Comparison of ENCODE assay signal across 11 cellular contexts in genomic region chr17:42563950-42564349, GRCh38. TPM values are rescaled to one million over a fixed set of nuclear protein-coding genes. Genes with fewer than 3 reads are reported as not detected.
A peak's percentile ranks its signal among the peaks of the same experiment; 100 is the strongest.
DNase-seq lines count a peak whose midpoint lies in the region; ATAC-seq and TF ChIP-seq lines count a peak whose summit lies in the region.
"Had no signal": no experiment of that assay in that cellular context is flagged by ENCODE, and none has a peak within 500 bp of the region (broad histone marks: within the 10 kb centered on the region; RNA-seq: fewer than 3 reads in every experiment).

No MANE protein-coding gene starts in this region.

- H3K27ac ChIP-seq in GM23338 (ENCODE audit: low read depth) (no peak overlapping the region), uterus (no peak overlapping the region)

- no peaks in the 10 kb centered on the region for H4K20me1 ChIP-seq in GM23338 (replicated peaks; ENCODE audit: insufficient read depth)

- H3K4me3 ChIP-seq in AG10803 (ENCODE audit: low read length) (peak overlapping the region; percentile 3; the same call in 1 of the 2 replicates), GM23338 (no peak overlapping the region), mucosa of stomach (ENCODE audit: low read length) (no peak overlapping the region), uterus (no peak overlapping the region)

- H3K9me3 ChIP-seq in mucosa of stomach (ENCODE audit: control insufficient read depth, low read length) (no peaks in the 10 kb centered on the region), uterus (no peaks in the 10 kb centered on the region)

- TF ChIP-seq CTCF in AG10803 (conservative IDR thresholded peaks at IDR 0.05; ENCODE audit: low read length) (no peak), GM23338 (conservative IDR thresholded peaks at IDR 0.05; ENCODE audit: low read depth in 2 of 2) (no peak), uterus (IDR thresholded peaks at IDR 0.05) (no peak)

- H3K27ac Mint-ChIP-seq in GM23338: no peak overlapping the region
- H3K27ac Mint-ChIP-seq in activated naive CD8-positive, alpha-beta T cell: peak overlapping the region; percentile 81

- no peak overlapping the region for H2AFZ ChIP-seq in GM23338

- no peak overlapping the region for H3K4me2 ChIP-seq in GM23338

- intact Hi-C loops in uterus (cut with DNase I; ENCODE audit: low total_unique reads): no loop called here

- H3K36me3 Mint-ChIP-seq in GM23338 (ENCODE audit: low read depth): peaks cover 38% of the 10 kb centered on the region
- H3K36me3 Mint-ChIP-seq in activated naive CD8-positive, alpha-beta T cell: peaks cover 7% of the 10 kb centered on the region

- peaks cover 4% of the 10 kb centered on the region; the same call in 1 of the 2 replicates for H3K36me3 ChIP-seq in GM23338 (ENCODE audit: insufficient read depth)
- peaks cover 17% of the 10 kb centered on the region for H3K36me3 ChIP-seq in mucosa of stomach (ENCODE audit: control insufficient read depth, insufficient read depth, low read length)
- no peaks in the 10 kb centered on the region for H3K36me3 ChIP-seq in uterus

- peaks cover 28% of the 10 kb centered on the region for H3F3A ChIP-seq in GM23338 (replicated peaks; ENCODE audit: low read depth)

- peaks cover 27% of the 10 kb centered on the region for H3K79me2 ChIP-seq in GM23338 (replicated peaks; ENCODE audit: insufficient read depth)

- no peak for TF ChIP-seq POLR2A in uterus (IDR thresholded peaks at IDR 0.05)

- no peaks in the 10 kb centered on the region for H3K9me3 Mint-ChIP-seq in GM23338
- H3K9me3 Mint-ChIP-seq in activated naive CD8-positive, alpha-beta T cell (ENCODE audit: low read depth): no peaks in the 10 kb centered on the region
- H3K9me3 Mint-ChIP-seq: IgD-negative memory B cell had no signal

- H3K4me1 ChIP-seq in GM23338 (ENCODE audit: insufficient read depth) (peaks cover 19% of the 10 kb centered on the region), mucosa of stomach (ENCODE audit: control insufficient read depth, insufficient read depth, low read length) (peaks cover 54% of the 10 kb centered on the region), uterus (peaks cover 11 to 18% of the 10 kb centered on the region in 2 donors)

- H3K4me3 Mint-ChIP-seq in GM23338: peak overlapping the region; percentile 96
- H3K4me3 Mint-ChIP-seq in activated naive CD8-positive, alpha-beta T cell: peak overlapping the region; percentile 93

- H3K9me2 ChIP-seq in GM23338 (ENCODE audit: insufficient read depth): no peaks in the 10 kb centered on the region

- peaks cover 16% of the 10 kb centered on the region for H3K27me3 Mint-ChIP-seq in GM23338 (ENCODE audit: insufficient read depth, low read depth, poor library complexity)
- H3K27me3 Mint-ChIP-seq in activated naive CD8-positive, alpha-beta T cell: no peaks in the 10 kb centered on the region
- H3K27me3 Mint-ChIP-seq: IgD-negative memory B cell had no signal

- H3K27me3 ChIP-seq in GM23338 (ENCODE audit: insufficient read depth) (no peaks in the 10 kb centered on the region), mucosa of stomach (ENCODE audit: control insufficient read depth, insufficient read depth, low read length) (no peaks in the 10 kb centered on the region), uterus (no peaks in the 10 kb centered on the region)

- peaks cover 24% of the 10 kb centered on the region for H3K4me1 Mint-ChIP-seq in GM23338
- peaks cover 38% of the 10 kb centered on the region for H3K4me1 Mint-ChIP-seq in activated naive CD8-positive, alpha-beta T cell (ENCODE audit: low read depth)

- H3K9ac ChIP-seq in mucosa of stomach (ENCODE audit: low read length): peak overlapping the region; percentile 84

- DNase-seq in AG10803 (ENCODE audit: low read depth): no peak
- no peak for DNase-seq in GM23338 (ENCODE audit: low spot score)
- no peak for DNase-seq in NCI-H774 (lab: John Stamatoyannopoulos, UW)
- DNase-seq in stimulated activated CD4-positive, alpha-beta T cell treated with anti-CD3 and anti-CD28 coated beads, Interleukin-2, amount 100 ng/mL, for 48 hours: no peak
- no peak for DNase-seq in uterus
- DNase-seq: activated CD8-positive, alpha-beta memory T cell treated with anti-CD3 and anti-CD28 coated beads for 24 hours; NK-92 treated with Interleukin-12 subunit alpha and Interleukin-12 subunit beta, amount 100 ng/mL, for 24 hours had no signal

- ATAC-seq in GM23338 (no peak), HG03432 (IDR thresholded peaks at IDR 0.05; ENCODE audit: unreplicated experiment) (no peak)

TF ChIP-seq in GM23338, 12 proteins besides CTCF, POLR2A, EP300 and RAD21 (continues in another document):
- no peak for TF ChIP-seq EZH2phosphoT487 (IDR thresholded peaks at IDR 0.05; ENCODE audit: unreplicated experiment)
- TF ChIP-seq ZNF331 (CRISPR knock-in tag; IDR thresholded peaks at IDR 0.05; ENCODE audit: low read depth): no peak
- TF ChIP-seq POLR2AphosphoS5 (IDR thresholded peaks at IDR 0.05; ENCODE audit: low read depth): no peak
- TF ChIP-seq CREB1 (CRISPR knock-in tag; IDR thresholded peaks at IDR 0.05; ENCODE audit: low read depth): no peak
- no peak for TF ChIP-seq NANOG (IDR thresholded peaks at IDR 0.05; ENCODE audit: borderline replicate concordance)
- no peak for TF ChIP-seq STAT1 (IDR thresholded peaks at IDR 0.05; ENCODE audit: unreplicated experiment)
- TF ChIP-seq REST (IDR thresholded peaks at IDR 0.05; ENCODE audit: unreplicated experiment): no peak

RNA-seq across cellular contexts. Expression of gene COASY, which starts 2.0 kb away (rescaled TPM):
- 60.1 and 62.0 TPM in 2 replicates for total RNA-seq in GM23338 (2014; rRNA removed; shearing (Covaris generic))
- 72.1 and 77.5 TPM in 2 replicates for polyA plus RNA-seq in GM23338 (2016; fragmentation: Nextera tagmentation; extraction: Ambion mirVana)
- 10 to 100 TPM in 3 of 4 donors, 1 to 10 TPM in 1; 2.6 to 42.6 (median 16.1) TPM for total RNA-seq in uterus

RNA-seq across cellular contexts. Expression of gene MLX, which starts 3.0 kb away (rescaled TPM):
- total RNA-seq in GM23338 (2014; rRNA removed; shearing (Covaris generic)): 23.3 and 34.1 TPM in 2 replicates
- polyA plus RNA-seq in GM23338 (2016; fragmentation: Nextera tagmentation; extraction: Ambion mirVana): 28.8 and 33.2 TPM in 2 replicates
- 10 to 100 TPM in 3 of 4 donors, 1 to 10 TPM in 1; 6.9 to 50.0 (median 35.1) TPM for total RNA-seq in uterus

RNA-seq across cellular contexts. Expression of gene HSD17B1, which starts 11.2 kb away (rescaled TPM):
- total RNA-seq in GM23338 (2014; rRNA removed; shearing (Covaris generic)): 0.97 and 1.7 TPM in 2 replicates
- 1.7 and 1.8 TPM in 2 replicates for polyA plus RNA-seq in GM23338 (2016; fragmentation: Nextera tagmentation; extraction: Ambion mirVana)
- total RNA-seq in uterus: 1 to 10 TPM in 1 of 4 donors, under 1 TPM in 1, not detected in 2; 0.35 to 3.1 TPM

RNA-seq across cellular contexts. Expression of gene PSMC3IP, which starts 13.6 kb away (rescaled TPM):
- 14.7 and 18.5 TPM in 2 replicates for total RNA-seq in GM23338 (2014; rRNA removed; shearing (Covaris generic))
- polyA plus RNA-seq in GM23338 (2016; fragmentation: Nextera tagmentation; extraction: Ambion mirVana): 29.5 and 32.7 TPM in 2 replicates
- total RNA-seq in uterus: 10 to 100 TPM in 1 of 4 donors, 1 to 10 TPM in 3; 2.8 to 16.5 (median 5.0) TPM

RNA-seq across cellular contexts. Expression of gene NAGLU, which starts 27.9 kb away (rescaled TPM):
- 21.9 and 31.2 TPM in 2 replicates for total RNA-seq in GM23338 (2014; rRNA removed; shearing (Covaris generic))
- 12.0 and 13.0 TPM in 2 replicates for polyA plus RNA-seq in GM23338 (2016; fragmentation: Nextera tagmentation; extraction: Ambion mirVana)
- 10 to 100 TPM in 3 of 4 donors, 1 to 10 TPM in 1; 8.7 to 33.5 (median 25.6) TPM for total RNA-seq in uterus
